In genomic region chr1:116429821-116430374, GRCh38 we compare ENCODE assay signal across 1 cellular context.
A peak's percentile ranks its signal among the peaks of the same experiment; 100 is the strongest.
TF ChIP-seq lines count a peak whose summit lies in the region.

No MANE protein-coding gene starts in this region.

TF ChIP-seq in HepG2, 621 proteins besides CTCF, POLR2A, EP300 and RAD21 (continued from another document):
- TF ChIP-seq, protein P1, sequence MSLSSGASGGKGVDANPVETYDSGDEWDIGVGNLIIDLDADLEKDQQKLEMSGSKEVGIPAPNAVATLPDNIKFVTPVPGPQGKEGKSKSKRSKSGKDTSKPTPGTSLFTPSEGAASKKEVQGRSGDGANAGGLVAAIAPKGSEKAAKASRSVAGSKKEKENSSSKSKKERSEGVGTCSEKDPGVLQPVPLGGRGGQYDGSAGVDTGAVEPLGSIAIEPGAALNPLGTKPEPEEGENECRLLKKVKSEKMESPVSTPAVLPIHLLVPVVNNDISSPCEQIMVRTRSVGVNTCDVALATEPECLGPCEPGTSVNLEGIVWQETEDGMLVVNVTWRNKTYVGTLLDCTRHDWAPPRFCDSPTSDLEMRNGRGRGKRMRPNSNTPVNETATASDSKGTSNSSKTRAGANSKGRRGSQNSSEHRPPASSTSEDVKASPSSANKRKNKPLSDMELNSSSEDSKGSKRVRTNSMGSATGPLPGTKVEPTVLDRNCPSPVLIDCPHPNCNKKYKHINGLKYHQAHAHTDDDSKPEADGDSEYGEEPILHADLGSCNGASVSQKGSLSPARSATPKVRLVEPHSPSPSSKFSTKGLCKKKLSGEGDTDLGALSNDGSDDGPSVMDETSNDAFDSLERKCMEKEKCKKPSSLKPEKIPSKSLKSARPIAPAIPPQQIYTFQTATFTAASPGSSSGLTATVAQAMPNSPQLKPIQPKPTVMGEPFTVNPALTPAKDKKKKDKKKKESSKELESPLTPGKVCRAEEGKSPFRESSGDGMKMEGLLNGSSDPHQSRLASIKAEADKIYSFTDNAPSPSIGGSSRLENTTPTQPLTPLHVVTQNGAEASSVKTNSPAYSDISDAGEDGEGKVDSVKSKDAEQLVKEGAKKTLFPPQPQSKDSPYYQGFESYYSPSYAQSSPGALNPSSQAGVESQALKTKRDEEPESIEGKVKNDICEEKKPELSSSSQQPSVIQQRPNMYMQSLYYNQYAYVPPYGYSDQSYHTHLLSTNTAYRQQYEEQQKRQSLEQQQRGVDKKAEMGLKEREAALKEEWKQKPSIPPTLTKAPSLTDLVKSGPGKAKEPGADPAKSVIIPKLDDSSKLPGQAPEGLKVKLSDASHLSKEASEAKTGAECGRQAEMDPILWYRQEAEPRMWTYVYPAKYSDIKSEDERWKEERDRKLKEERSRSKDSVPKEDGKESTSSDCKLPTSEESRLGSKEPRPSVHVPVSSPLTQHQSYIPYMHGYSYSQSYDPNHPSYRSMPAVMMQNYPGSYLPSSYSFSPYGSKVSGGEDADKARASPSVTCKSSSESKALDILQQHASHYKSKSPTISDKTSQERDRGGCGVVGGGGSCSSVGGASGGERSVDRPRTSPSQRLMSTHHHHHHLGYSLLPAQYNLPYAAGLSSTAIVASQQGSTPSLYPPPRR (CRISPR knock-in tag; IDR thresholded peaks at IDR 0.05; ENCODE audit: borderline replicate concordance), result no peak
- TF ChIP-seq ZFP37 (CRISPR knock-in tag; IDR thresholded peaks at IDR 0.05; ENCODE audit: borderline replicate concordance) (no peak), GATAD2A (CRISPR knock-in tag; IDR thresholded peaks at IDR 0.05) (no peak), ZNF24 (IDR thresholded peaks at IDR 0.05) (peak; percentile 64; the same call in 1 of the 2 replicates), KDM5B (CRISPR knock-in tag; IDR thresholded peaks at IDR 0.05; ENCODE audit: borderline replicate concordance) (no peak)
- TF ChIP-seq, protein P2, sequence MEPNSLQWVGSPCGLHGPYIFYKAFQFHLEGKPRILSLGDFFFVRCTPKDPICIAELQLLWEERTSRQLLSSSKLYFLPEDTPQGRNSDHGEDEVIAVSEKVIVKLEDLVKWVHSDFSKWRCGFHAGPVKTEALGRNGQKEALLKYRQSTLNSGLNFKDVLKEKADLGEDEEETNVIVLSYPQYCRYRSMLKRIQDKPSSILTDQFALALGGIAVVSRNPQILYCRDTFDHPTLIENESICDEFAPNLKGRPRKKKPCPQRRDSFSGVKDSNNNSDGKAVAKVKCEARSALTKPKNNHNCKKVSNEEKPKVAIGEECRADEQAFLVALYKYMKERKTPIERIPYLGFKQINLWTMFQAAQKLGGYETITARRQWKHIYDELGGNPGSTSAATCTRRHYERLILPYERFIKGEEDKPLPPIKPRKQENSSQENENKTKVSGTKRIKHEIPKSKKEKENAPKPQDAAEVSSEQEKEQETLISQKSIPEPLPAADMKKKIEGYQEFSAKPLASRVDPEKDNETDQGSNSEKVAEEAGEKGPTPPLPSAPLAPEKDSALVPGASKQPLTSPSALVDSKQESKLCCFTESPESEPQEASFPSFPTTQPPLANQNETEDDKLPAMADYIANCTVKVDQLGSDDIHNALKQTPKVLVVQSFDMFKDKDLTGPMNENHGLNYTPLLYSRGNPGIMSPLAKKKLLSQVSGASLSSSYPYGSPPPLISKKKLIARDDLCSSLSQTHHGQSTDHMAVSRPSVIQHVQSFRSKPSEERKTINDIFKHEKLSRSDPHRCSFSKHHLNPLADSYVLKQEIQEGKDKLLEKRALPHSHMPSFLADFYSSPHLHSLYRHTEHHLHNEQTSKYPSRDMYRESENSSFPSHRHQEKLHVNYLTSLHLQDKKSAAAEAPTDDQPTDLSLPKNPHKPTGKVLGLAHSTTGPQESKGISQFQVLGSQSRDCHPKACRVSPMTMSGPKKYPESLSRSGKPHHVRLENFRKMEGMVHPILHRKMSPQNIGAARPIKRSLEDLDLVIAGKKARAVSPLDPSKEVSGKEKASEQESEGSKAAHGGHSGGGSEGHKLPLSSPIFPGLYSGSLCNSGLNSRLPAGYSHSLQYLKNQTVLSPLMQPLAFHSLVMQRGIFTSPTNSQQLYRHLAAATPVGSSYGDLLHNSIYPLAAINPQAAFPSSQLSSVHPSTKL (CRISPR knock-in tag; IDR thresholded peaks at IDR 0.05), result 0 out of 2 replicates have a peak, but pooled peaks have one; percentile 30
- TF ChIP-seq, protein P3, sequence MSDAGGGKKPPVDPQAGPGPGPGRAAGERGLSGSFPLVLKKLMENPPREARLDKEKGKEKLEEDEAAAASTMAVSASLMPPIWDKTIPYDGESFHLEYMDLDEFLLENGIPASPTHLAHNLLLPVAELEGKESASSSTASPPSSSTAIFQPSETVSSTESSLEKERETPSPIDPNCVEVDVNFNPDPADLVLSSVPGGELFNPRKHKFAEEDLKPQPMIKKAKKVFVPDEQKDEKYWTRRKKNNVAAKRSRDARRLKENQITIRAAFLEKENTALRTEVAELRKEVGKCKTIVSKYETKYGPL (CRISPR knock-in tag; IDR thresholded peaks at IDR 0.05), result no peak
